In genomic region chr13:109707044-109707794, GRCh38 we compare ENCODE assay signal across 13 cellular contexts.
A peak's percentile ranks its signal among the peaks of the same experiment; 100 is the strongest.
DNase-seq lines count a peak whose midpoint lies in the region; ATAC-seq and TF ChIP-seq lines count a peak whose summit lies in the region.
"Had no signal": no experiment of that assay in that cellular context is flagged by ENCODE, and none has a peak within 500 bp of the region (broad histone marks: within the 10 kb centered on the region; RNA-seq: fewer than 3 reads in every experiment).

No MANE protein-coding gene starts in this region.

- no peak for ATAC-seq in effector memory CD8-positive, alpha-beta T cell (replicated peaks)
- ATAC-seq in GM19351 (IDR thresholded peaks at IDR 0.05; ENCODE audit: unreplicated experiment) (no peak), GM18505 (IDR thresholded peaks at IDR 0.05; ENCODE audit: unreplicated experiment) (no peak), HG03175 (IDR thresholded peaks at IDR 0.05; ENCODE audit: unreplicated experiment) (no peak)
- ATAC-seq: PC-3 had no signal

- H3K9me3 Mint-ChIP-seq in effector memory CD8-positive, alpha-beta T cell, result peaks cover 9 to 12% of the 10 kb centered on the region in 2 donors

- peak overlapping the region in 1 of 2 donors; percentile 51 for H3K4me3 Mint-ChIP-seq in effector memory CD8-positive, alpha-beta T cell

- DNase-seq in COR-L47 (lab: John Stamatoyannopoulos, UW) (peak; percentile 70), NCI-H1092 (lab: John Stamatoyannopoulos, UW) (peak; percentile 71), NCI-H526 (lab: John Stamatoyannopoulos, UW) (peak; percentile 94 to 98), fibroblast of the conjunctiva (ENCODE audit: low read depth) (peak; percentile 13)
- no peak for DNase-seq in effector memory CD8-positive, alpha-beta T cell
- DNase-seq: activated CD4-positive, alpha-beta T cell treated with anti-CD3 and anti-CD28 coated beads, Interleukin-2, amount 50 U/mL, for 1 hour; brain microvascular endothelial cell; kidney glomerular epithelial cell; NCI-H1694; PC-3 had no signal

- peaks cover 4 to 24% of the 10 kb centered on the region in 2 donors for H3K4me1 Mint-ChIP-seq in effector memory CD8-positive, alpha-beta T cell (ENCODE audit: low read depth in 2 of 2)

- peaks cover 3% of the 10 kb centered on the region for H3K36me3 Mint-ChIP-seq in effector memory CD8-positive, alpha-beta T cell (ENCODE audit: insufficient read depth)

- no peak overlapping the region for H3K27ac Mint-ChIP-seq in effector memory CD8-positive, alpha-beta T cell

- TF ChIP-seq POLR2A in GM18505 (IDR thresholded peaks at IDR 0.05; ENCODE audit: borderline replicate concordance, extremely low read depth, insufficient read depth, insufficient read length), result no peak

- peaks cover 14 to 37% of the 10 kb centered on the region in 2 donors for H3K27me3 Mint-ChIP-seq in effector memory CD8-positive, alpha-beta T cell

Comparison
In these comparisons a context has a peak if more than half of its experiments do, and no peak if none do; other contexts are left out.
1. DNase-seq: peak in COR-L47 (single experiment), NCI-H1092 (single experiment), NCI-H526 (2 of 2) and fibroblast of the conjunctiva (single experiment); none in effector memory CD8-positive, alpha-beta T cell (0 of 3).